Comparison of ENCODE assay signal across 21 cellular contexts in genomic region chr11:103586756-103587155, GRCh38.
DNase-seq lines count a peak whose midpoint lies in the region; ATAC-seq and TF ChIP-seq lines count a peak whose summit lies in the region.
"Had no signal": no experiment of that assay in that cellular context is flagged by ENCODE, and none has a peak within 500 bp of the region (broad histone marks: within the 10 kb centered on the region; RNA-seq: fewer than 3 reads in every experiment).

No MANE protein-coding gene starts in this region.

- H3K9me3 ChIP-seq in IMR-90 (ENCODE audit: control insufficient read depth, insufficient read depth, low read length) (no peaks in the 10 kb centered on the region), adipocyte (ENCODE audit: control insufficient read depth, low read length) (no peaks in the 10 kb centered on the region), right atrium auricular region (no peaks in the 10 kb centered on the region)
- H3K9me3 ChIP-seq: body of pancreas, thoracic aorta had no signal

- no peak overlapping the region for H3K27ac ChIP-seq in IMR-90 (ENCODE audit: insufficient read depth, low read length)
- H3K27ac ChIP-seq in right atrium auricular region, result no peak overlapping the region
- H3K27ac ChIP-seq: body of pancreas, thoracic aorta had no signal

- no peak overlapping the region for H4K5ac ChIP-seq in IMR-90 (ENCODE audit: low read depth, low read length)

- H4K91ac ChIP-seq in IMR-90 (ENCODE audit: insufficient read depth, low read depth, low read length), result no peak overlapping the region

- no peak for TF ChIP-seq POLR2A in IMR-90 (IDR thresholded peaks at IDR 0.05; ENCODE audit: low read depth, low read length)

- no TSS peak for BruUV-seq in IMR-90 (replicated peaks; lab: Mats Ljungman, UMichigan)

- H3K4ac ChIP-seq in IMR-90 (ENCODE audit: low read depth, low read length), result no peak overlapping the region

- no peak overlapping the region for H2BK5ac ChIP-seq in IMR-90 (ENCODE audit: low read depth, low read length, poor library complexity, severe bottlenecking)

- ATAC-seq in IMR-90 (ENCODE audit: low read depth) (no peak), GM21529 (IDR thresholded peaks at IDR 0.05; ENCODE audit: unreplicated experiment) (no peak)
- ATAC-seq: body of pancreas, esophagus mucosa, HCT116 had no signal

- H3K9ac ChIP-seq in IMR-90 (ENCODE audit: low read depth, low read length) (no peak overlapping the region), adipocyte (ENCODE audit: low read length) (no peak overlapping the region)

- H3K4me3 ChIP-seq in IMR-90 (ENCODE audit: insufficient read depth, low read depth, low read length), result no peak overlapping the region
- no peak overlapping the region for H3K4me3 ChIP-seq in adipocyte (ENCODE audit: low read length)
- no peak overlapping the region for H3K4me3 ChIP-seq in right atrium auricular region
- H3K4me3 ChIP-seq: body of pancreas, thoracic aorta had no signal

- peaks cover 3% of the 10 kb centered on the region for H3K9me1 ChIP-seq in IMR-90 (ENCODE audit: insufficient read depth, low read length)

- H3K4me1 ChIP-seq in IMR-90 (ENCODE audit: control insufficient read depth, insufficient read depth, low read length), result peaks cover 3% of the 10 kb centered on the region; the same call in 1 of the 2 replicates
- peaks cover 3% of the 10 kb centered on the region for H3K4me1 ChIP-seq in adipocyte (ENCODE audit: control insufficient read depth, insufficient read depth, low read length)
- H3K4me1 ChIP-seq in right atrium auricular region, result no peaks in the 10 kb centered on the region

- no peaks in the 10 kb centered on the region for H3K27me3 ChIP-seq in IMR-90 (ENCODE audit: control insufficient read depth, insufficient read depth, low read length)
- no peaks in the 10 kb centered on the region for H3K27me3 ChIP-seq in adipocyte (replicated peaks; ENCODE audit: control insufficient read depth, insufficient read depth, low read length)
- H3K27me3 ChIP-seq in right atrium auricular region, result no peaks in the 10 kb centered on the region
- H3K27me3 ChIP-seq: body of pancreas had no signal

- TF ChIP-seq CTCF in IMR-90 (conservative IDR thresholded peaks at IDR 0.05; ENCODE audit: low read depth, low read length), result no peak
- no peak for TF ChIP-seq CTCF in right atrium auricular region (IDR thresholded peaks at IDR 0.05)

- WGBS in IMR-90 (ENCODE audit: extremely low coverage in 2 of 2, insufficient read length in 1 of 2), 2 experiments, result no CpG with 5 or more reads among the region's 1 CpG

- no peak overlapping the region for H3K23ac ChIP-seq in IMR-90 (ENCODE audit: low read depth, low read length)

- CTCF ChIA-PET in IMR-90 (lab: Yijun Ruan, JAX), result no interaction called here

- no peak overlapping the region for H3K14ac ChIP-seq in IMR-90 (replicated peaks; ENCODE audit: low read depth, low read length)

- peak; percentile 26 for DNase-seq in DMS 273 (lab: John Stamatoyannopoulos, UW; ENCODE audit: unreplicated experiment)
- DNase-seq in IMR-90, result peak; percentile 58
- peak; percentile 64 for DNase-seq in adipocyte (ENCODE audit: low read depth)
- DNase-seq in left kidney (ENCODE audit: low read depth, low spot score), result peak; percentile 53
- no peak for DNase-seq in CD1c-positive myeloid dendritic cell (ENCODE audit: extremely low spot score)
- no peak for DNase-seq in right atrium auricular region (ENCODE audit: low spot score)
- no peak for DNase-seq in NCI-H2227 (lab: John Stamatoyannopoulos, UW; ENCODE audit: unreplicated experiment)
- DNase-seq: activated CD8-positive, alpha-beta memory T cell treated with anti-CD3 and anti-CD28 coated beads, Interleukin-2, amount 50 U/mL, for 4 hours; activated naive CD4-positive, alpha-beta T cell; body of pancreas; DMS79; kidney; midbrain; NCI-H1930; occipital lobe; Right ventricle myocardium superior; stimulated activated CD4-positive, alpha-beta T cell treated with anti-CD3 and anti-CD28 coated beads, Interleukin-4, amount 100 ng/mL, for 4 hours had no signal

- H2AFZ ChIP-seq in IMR-90 (replicated peaks; ENCODE audit: low read length, poor library complexity), result no peak overlapping the region

- H3K36me3 ChIP-seq in IMR-90 (ENCODE audit: control insufficient read depth, insufficient read depth, low read length) (no peaks in the 10 kb centered on the region), adipocyte (ENCODE audit: control insufficient read depth, insufficient read depth, low read length, severe bottlenecking) (peaks cover 3% of the 10 kb centered on the region), right atrium auricular region (no peaks in the 10 kb centered on the region)
- H3K36me3 ChIP-seq: thoracic aorta had no signal

- dilution Hi-C loops in IMR-90 (cut with HindIII; ENCODE audit: low sequenced_read_pairs, unreplicated experiment), result no loop called here

- in situ Hi-C loops in IMR-90 (cut with MboI; ENCODE audit: low sequenced_read_pairs), result no loop called here

- no peak overlapping the region for H2BK20ac ChIP-seq in IMR-90 (ENCODE audit: low read depth, low read length)

- H2AK9ac ChIP-seq in IMR-90 (replicated peaks; ENCODE audit: low read depth, low read length, poor library complexity), result no peak overlapping the region

- no peak overlapping the region for H3K18ac ChIP-seq in IMR-90 (ENCODE audit: low read depth, low read length)

- no peak overlapping the region for H2BK120ac ChIP-seq in IMR-90 (ENCODE audit: low read depth, low read length)

- H4K8ac ChIP-seq in IMR-90 (ENCODE audit: low read depth in 2 of 2, low read length in 2 of 2), result no peak overlapping the region

- H3K56ac ChIP-seq in IMR-90 (ENCODE audit: extremely low read depth, insufficient read depth, low read length), result no peak overlapping the region

- H2BK15ac ChIP-seq in IMR-90 (ENCODE audit: low read depth, low read length), result no peak overlapping the region

- no peaks in the 10 kb centered on the region for H4K20me1 ChIP-seq in IMR-90 (ENCODE audit: insufficient read depth, low read length)

- POLR2A ChIA-PET in IMR-90 (lab: Charles Lee; ENCODE audit: unreplicated experiment), result no interaction called here

- intact Hi-C loops in IMR-90 (cut with micrococcal nuclease), result no loop called here

- H3K79me1 ChIP-seq in IMR-90 (ENCODE audit: low read depth in 1 of 2, low read length in 2 of 2), result no peaks in the 10 kb centered on the region

- H2AK5ac ChIP-seq in IMR-90 (ENCODE audit: low read depth, low read length), result no peak overlapping the region

- TF ChIP-seq RAD21 in IMR-90 (IDR thresholded peaks at IDR 0.05; ENCODE audit: low read length), result no peak

- peak overlapping the region; percentile 42; the same call in 1 of the 2 replicates for H3K4me2 ChIP-seq in IMR-90 (ENCODE audit: low read depth, low read length)

TF ChIP-seq in IMR-90, 13 proteins besides CTCF, POLR2A, EP300 and RAD21:
- TF ChIP-seq CEBPB (IDR thresholded peaks at IDR 0.05; ENCODE audit: low read depth, low read length), result peak; percentile 23; the same call in 1 of the 2 replicates
- TF ChIP-seq MXI1 (IDR thresholded peaks at IDR 0.05; ENCODE audit: borderline replicate concordance, low read depth, low read length), result no peak

Comparison
In these comparisons a context has a peak if more than half of its experiments do, and no peak if none do; other contexts are left out.
1. DNase-seq: peak in DMS 273 (single experiment), IMR-90 (single experiment), adipocyte (single experiment) and left kidney (single experiment); none in CD1c-positive myeloid dendritic cell (single experiment), right atrium auricular region (single experiment) and NCI-H2227 (single experiment).